Comparison of ENCODE assay signal across 1 cellular context in the genomic region with DNA sequence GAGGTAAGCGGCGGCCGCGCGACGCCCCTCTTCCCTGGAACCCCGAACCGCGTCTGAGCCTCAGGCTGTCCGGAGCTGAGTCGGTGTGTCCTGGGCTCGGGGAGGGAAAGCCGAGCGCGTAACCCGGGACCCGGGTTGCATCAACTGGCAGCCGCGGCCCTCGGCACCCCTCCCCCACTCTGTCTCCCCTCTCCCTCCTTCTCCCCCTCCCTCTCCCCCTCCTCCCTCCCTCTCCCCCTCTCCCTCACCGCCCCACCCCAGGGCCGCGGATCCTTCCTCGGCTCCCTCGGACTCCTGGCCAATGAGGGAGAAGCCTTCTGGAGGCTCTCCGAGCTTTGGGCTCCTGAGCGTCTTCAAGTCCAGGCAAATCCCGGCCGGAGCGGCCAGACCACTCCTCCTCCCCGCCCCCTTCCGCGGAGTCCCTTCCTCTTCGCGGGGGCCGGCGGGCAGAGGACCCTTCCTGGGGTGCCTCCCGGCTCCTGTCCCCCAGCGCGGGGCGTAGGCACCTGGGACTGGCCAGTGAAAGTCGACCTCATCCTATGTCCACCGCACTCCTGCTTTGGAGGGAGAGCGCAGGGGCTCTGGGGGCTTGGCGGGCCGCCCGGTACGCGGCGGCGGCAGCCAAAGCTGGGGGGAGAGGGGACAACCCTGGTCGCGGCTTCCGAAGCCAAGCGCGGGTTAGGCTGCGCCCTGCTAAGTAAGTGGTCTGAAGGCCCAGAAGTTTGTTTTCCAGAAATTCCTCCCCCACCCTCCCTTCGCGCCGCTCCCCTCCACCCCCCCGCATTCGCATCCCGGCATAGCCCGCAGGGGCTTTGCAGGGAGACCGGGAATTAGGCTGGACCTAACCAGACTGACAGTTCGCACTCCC.
TF ChIP-seq lines count a peak whose summit lies in the region.

No MANE protein-coding gene starts in this region.

TF ChIP-seq in K562, 482 proteins besides CTCF, POLR2A, EP300 and RAD21 (continued from another document and continues in another):
- TF ChIP-seq, protein P1, sequence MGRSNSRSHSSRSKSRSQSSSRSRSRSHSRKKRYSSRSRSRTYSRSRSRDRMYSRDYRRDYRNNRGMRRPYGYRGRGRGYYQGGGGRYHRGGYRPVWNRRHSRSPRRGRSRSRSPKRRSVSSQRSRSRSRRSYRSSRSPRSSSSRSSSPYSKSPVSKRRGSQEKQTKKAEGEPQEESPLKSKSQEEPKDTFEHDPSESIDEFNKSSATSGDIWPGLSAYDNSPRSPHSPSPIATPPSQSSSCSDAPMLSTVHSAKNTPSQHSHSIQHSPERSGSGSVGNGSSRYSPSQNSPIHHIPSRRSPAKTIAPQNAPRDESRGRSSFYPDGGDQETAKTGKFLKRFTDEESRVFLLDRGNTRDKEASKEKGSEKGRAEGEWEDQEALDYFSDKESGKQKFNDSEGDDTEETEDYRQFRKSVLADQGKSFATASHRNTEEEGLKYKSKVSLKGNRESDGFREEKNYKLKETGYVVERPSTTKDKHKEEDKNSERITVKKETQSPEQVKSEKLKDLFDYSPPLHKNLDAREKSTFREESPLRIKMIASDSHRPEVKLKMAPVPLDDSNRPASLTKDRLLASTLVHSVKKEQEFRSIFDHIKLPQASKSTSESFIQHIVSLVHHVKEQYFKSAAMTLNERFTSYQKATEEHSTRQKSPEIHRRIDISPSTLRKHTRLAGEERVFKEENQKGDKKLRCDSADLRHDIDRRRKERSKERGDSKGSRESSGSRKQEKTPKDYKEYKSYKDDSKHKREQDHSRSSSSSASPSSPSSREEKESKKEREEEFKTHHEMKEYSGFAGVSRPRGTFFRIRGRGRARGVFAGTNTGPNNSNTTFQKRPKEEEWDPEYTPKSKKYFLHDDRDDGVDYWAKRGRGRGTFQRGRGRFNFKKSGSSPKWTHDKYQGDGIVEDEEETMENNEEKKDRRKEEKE (IDR thresholded peaks at IDR 0.05; ENCODE audit: borderline replicate concordance in 1 of 2, control insufficient read depth in 1 of 2, low read depth in 2 of 2, low read length in 1 of 2) = no peak
- TF ChIP-seq ZMIZ1 (IDR thresholded peaks at IDR 0.05; ENCODE audit: low read depth in 2 of 2, low read length in 2 of 2) (no peak), TOE1 (IDR thresholded peaks at IDR 0.05; ENCODE audit: borderline replicate concordance) (no peak), TOE1 (CRISPR knock-in tag; IDR thresholded peaks at IDR 0.05; ENCODE audit: borderline replicate concordance, low read depth) (0 out of 2 replicates have a peak, but pooled peaks have one; percentile 4), ERF (CRISPR knock-in tag; IDR thresholded peaks at IDR 0.05) (0 out of 2 replicates have a peak, but pooled peaks have one; percentile 10), ZNF717 (CRISPR knock-in tag; IDR thresholded peaks at IDR 0.05) (no peak), SMARCA4 (IDR thresholded peaks at IDR 0.05) (no peak), NONO (IDR thresholded peaks at IDR 0.05; ENCODE audit: low read depth in 2 of 2, low read length in 1 of 2) (no peak), GABPB1 (CRISPR knock-in tag; IDR thresholded peaks at IDR 0.05) (no peak), EZH2 (IDR thresholded peaks at IDR 0.05; ENCODE audit: borderline replicate concordance, low read depth, low read length) (no peak), BACH1 (tag; IDR thresholded peaks at IDR 0.05) (no peak), NCOA4 (IDR thresholded peaks at IDR 0.05; ENCODE audit: partially characterized antibody) (no peak), RCOR1 (IDR thresholded peaks at IDR 0.05; ENCODE audit: borderline replicate concordance in 1 of 2, low read depth in 2 of 2, low read length in 2 of 2) (no peak), ETV6 (IDR thresholded peaks at IDR 0.05; ENCODE audit: borderline replicate concordance in 1 of 2, low read depth in 2 of 2, low read length in 1 of 2) (no peak), ETV6 (CRISPR knock-in tag; IDR thresholded peaks at IDR 0.05; ENCODE audit: borderline replicate concordance) (no peak), TRIM24 (IDR thresholded peaks at IDR 0.05) (no peak), SIRT6 (IDR thresholded peaks at IDR 0.05; ENCODE audit: low read depth, low read length) (no peak), POLR2G (IDR thresholded peaks at IDR 0.05; ENCODE audit: low read depth, low read length) (peak; percentile 84), NFRKB (IDR thresholded peaks at IDR 0.05; ENCODE audit: low read depth) (0 out of 2 replicates have a peak, but pooled peaks have one; percentile 32), RFX5 (IDR thresholded peaks at IDR 0.05; ENCODE audit: low read depth, low read length) (no peak), NFIC (IDR thresholded peaks at IDR 0.05) (peak; percentile 48; the same call in 1 of the 2 replicates), ZNF740 (CRISPR knock-in tag; IDR thresholded peaks at IDR 0.05) (0 out of 2 replicates have a peak, but pooled peaks have one; percentile 33), ZNF740 (tag; IDR thresholded peaks at IDR 0.05) (peak in 1 of 2 experiments; percentile 38; a peak in 1 of 4 replicates), BRD9 (IDR thresholded peaks at IDR 0.05; ENCODE audit: low read depth, partially characterized antibody) (no peak), ADNP (tag; IDR thresholded peaks at IDR 0.05) (no peak), RREB1 (CRISPR knock-in tag; IDR thresholded peaks at IDR 0.05) (no peak), PRMT5 (CRISPR knock-in tag; IDR thresholded peaks at IDR 0.05) (0 out of 2 replicates have a peak, but pooled peaks have one; percentile 23), SMAD4 (CRISPR knock-in tag; conservative IDR thresholded peaks at IDR 0.05) (no peak), TEAD4 (IDR thresholded peaks at IDR 0.05; ENCODE audit: low read length) (no peak), TEAD4 (CRISPR knock-in tag; IDR thresholded peaks at IDR 0.05; ENCODE audit: borderline replicate concordance) (no peak; the same call in 1 of the 2 replicates)
- TF ChIP-seq, protein P2, sequence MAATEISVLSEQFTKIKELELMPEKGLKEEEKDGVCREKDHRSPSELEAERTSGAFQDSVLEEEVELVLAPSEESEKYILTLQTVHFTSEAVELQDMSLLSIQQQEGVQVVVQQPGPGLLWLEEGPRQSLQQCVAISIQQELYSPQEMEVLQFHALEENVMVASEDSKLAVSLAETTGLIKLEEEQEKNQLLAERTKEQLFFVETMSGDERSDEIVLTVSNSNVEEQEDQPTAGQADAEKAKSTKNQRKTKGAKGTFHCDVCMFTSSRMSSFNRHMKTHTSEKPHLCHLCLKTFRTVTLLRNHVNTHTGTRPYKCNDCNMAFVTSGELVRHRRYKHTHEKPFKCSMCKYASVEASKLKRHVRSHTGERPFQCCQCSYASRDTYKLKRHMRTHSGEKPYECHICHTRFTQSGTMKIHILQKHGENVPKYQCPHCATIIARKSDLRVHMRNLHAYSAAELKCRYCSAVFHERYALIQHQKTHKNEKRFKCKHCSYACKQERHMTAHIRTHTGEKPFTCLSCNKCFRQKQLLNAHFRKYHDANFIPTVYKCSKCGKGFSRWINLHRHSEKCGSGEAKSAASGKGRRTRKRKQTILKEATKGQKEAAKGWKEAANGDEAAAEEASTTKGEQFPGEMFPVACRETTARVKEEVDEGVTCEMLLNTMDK (IDR thresholded peaks at IDR 0.05; ENCODE audit: borderline replicate concordance, insufficient read depth, low read depth, low read length, poor library complexity, severe bottlenecking) = no peak
- TF ChIP-seq, protein P3, sequence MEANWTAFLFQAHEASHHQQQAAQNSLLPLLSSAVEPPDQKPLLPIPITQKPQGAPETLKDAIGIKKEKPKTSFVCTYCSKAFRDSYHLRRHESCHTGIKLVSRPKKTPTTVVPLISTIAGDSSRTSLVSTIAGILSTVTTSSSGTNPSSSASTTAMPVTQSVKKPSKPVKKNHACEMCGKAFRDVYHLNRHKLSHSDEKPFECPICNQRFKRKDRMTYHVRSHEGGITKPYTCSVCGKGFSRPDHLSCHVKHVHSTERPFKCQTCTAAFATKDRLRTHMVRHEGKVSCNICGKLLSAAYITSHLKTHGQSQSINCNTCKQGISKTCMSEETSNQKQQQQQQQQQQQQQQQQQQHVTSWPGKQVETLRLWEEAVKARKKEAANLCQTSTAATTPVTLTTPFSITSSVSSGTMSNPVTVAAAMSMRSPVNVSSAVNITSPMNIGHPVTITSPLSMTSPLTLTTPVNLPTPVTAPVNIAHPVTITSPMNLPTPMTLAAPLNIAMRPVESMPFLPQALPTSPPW (CRISPR knock-in tag; IDR thresholded peaks at IDR 0.05) = peak; percentile 65
